In the genomic region with DNA sequence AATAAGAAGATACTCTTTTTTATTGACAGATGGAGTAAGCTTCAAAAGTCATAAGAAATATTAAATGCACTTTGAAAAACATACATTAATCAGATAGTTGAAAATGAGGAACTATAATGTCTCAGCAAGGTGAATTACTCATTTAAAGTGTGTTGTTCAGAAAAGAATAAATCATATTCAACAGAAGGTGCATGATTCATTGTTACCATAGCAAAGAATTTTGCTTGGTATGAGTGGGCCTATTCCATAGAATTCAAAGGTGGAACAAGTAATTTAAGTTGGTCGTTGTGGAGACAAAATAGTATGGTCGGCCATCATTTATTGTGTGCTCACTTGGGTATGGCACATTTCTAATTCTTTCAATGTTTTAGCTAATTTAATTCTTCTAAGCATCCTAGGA, we compare ENCODE assay signal across 16 cellular contexts.
DNase-seq lines count a peak whose midpoint lies in the region; TF ChIP-seq lines count a peak whose summit lies in the region.
"Had no signal": no experiment of that assay in that cellular context is flagged by ENCODE, and none has a peak within 500 bp of the region (broad histone marks: within the 10 kb centered on the region; RNA-seq: fewer than 3 reads in every experiment).

No MANE protein-coding gene starts in this region.

- H3K4me3 ChIP-seq in epithelial cell of esophagus (ENCODE audit: low read length) = no peak overlapping the region
- H3K4me3 ChIP-seq: A549, GM23248 had no signal

- TF ChIP-seq CTCF in epithelial cell of esophagus (IDR thresholded peaks at IDR 0.05; ENCODE audit: insufficient read depth, low read depth, low read length, missing control alignments) = no peak

- DNase-seq in HT1080 (ENCODE audit: low read depth) (peak; percentile 21), RKO (ENCODE audit: low spot score) (peak; percentile 40), epithelial cell of esophagus (ENCODE audit: low read depth) (peak; percentile 3), T-helper 9 cell (no peak), AG08396 (ENCODE audit: low spot score) (no peak), ecto neural progenitor cell (ENCODE audit: low spot score) (no peak)
- DNase-seq: 8988T; ACHN; Caco-2; CD4-positive, CD25-positive, alpha-beta regulatory T cell; CD8-positive, alpha-beta T cell; DMS153; DND-41; GM23248; H9 had no signal

Comparison
In these comparisons a context has a peak if more than half of its experiments do, and no peak if none do; other contexts are left out.
1. DNase-seq: peak in HT1080 (single experiment), RKO (single experiment) and epithelial cell of esophagus (single experiment); none in T-helper 9 cell (single experiment), AG08396 (single experiment) and ecto neural progenitor cell (single experiment).